ENCODE assay signal across 12 cellular contexts in genomic region chr2:1824202-1824905, GRCh38.
DNase-seq lines count a peak whose midpoint lies in the region; ATAC-seq, FAIRE-seq and TF ChIP-seq lines count a peak whose summit lies in the region.
"Had no signal": no experiment of that assay in that cellular context is flagged by ENCODE, and none has a peak within 500 bp of the region (broad histone marks: within the 10 kb centered on the region; RNA-seq: fewer than 3 reads in every experiment).

No MANE protein-coding gene starts in this region.

- H3K27me3 ChIP-seq in brain microvascular endothelial cell (replicated peaks): peaks cover 6% of the 10 kb centered on the region
- peaks cover 39% of the 10 kb centered on the region for H3K27me3 ChIP-seq in left ventricle myocardium inferior (ENCODE audit: low read depth)
- H3K27me3 ChIP-seq in Caco-2 (replicated peaks; ENCODE audit: control insufficient read depth, insufficient read depth, low read length): no peaks in the 10 kb centered on the region
- H3K27me3 ChIP-seq in small intestine (ENCODE audit: control insufficient read depth in 2 of 2, insufficient read depth in 2 of 2, low read length in 2 of 2): no peaks in the 10 kb centered on the region

- no TSS peak for BruUV-seq in Caco-2 (replicated peaks; lab: Mats Ljungman, UMichigan)

- H3K27ac Mint-ChIP-seq in Caco-2 (ENCODE audit: unreplicated experiment): no peak overlapping the region
- H3K27ac Mint-ChIP-seq in stimulated activated effector memory CD8-positive, alpha-beta T cell treated with anti-CD3 and anti-CD28 coated beads, Interleukin-12 subunit alpha, Interleukin-12 subunit beta, amount 100 ng/mL, for 72 hours: no peak overlapping the region
- H3K27ac Mint-ChIP-seq: activated naive CD8-positive, alpha-beta T cell had no signal

- FAIRE-seq in small intestine (lab: Jason Lieb, UNC): no peak

- H3K4me1 Mint-ChIP-seq in Caco-2 (ENCODE audit: low read depth, unreplicated experiment): no peaks in the 10 kb centered on the region
- H3K4me1 Mint-ChIP-seq in stimulated activated effector memory CD8-positive, alpha-beta T cell treated with anti-CD3 and anti-CD28 coated beads, Interleukin-12 subunit alpha, Interleukin-12 subunit beta, amount 100 ng/mL, for 72 hours: no peaks in the 10 kb centered on the region

- H3K4me1 ChIP-seq in left ventricle myocardium inferior (peaks cover 8% of the 10 kb centered on the region), Caco-2 (no peaks in the 10 kb centered on the region), small intestine (ENCODE audit: control insufficient read depth in 2 of 2, insufficient read depth in 1 of 2, low read depth in 1 of 2, low read length in 1 of 2) (no peaks in the 10 kb centered on the region)

- DNase-seq in ELF-1 (ENCODE audit: low read depth, low spot score) (peak; percentile 54), brain microvascular endothelial cell (peak; percentile 39), left ventricle myocardium inferior (no peak), retina (peak; percentile 5), Caco-2 (no peak), D341Med (ENCODE audit: low spot score) (no peak), small intestine (no peak)
- no peak for DNase-seq in stimulated activated effector memory CD8-positive, alpha-beta T cell treated with anti-CD3 and anti-CD28 coated beads, Interleukin-12 subunit alpha, Interleukin-12 subunit beta, amount 100 ng/mL, for 72 hours (ENCODE audit: low spot score in 2 of 2)
- DNase-seq: activated CD8-positive, alpha-beta memory T cell treated with anti-CD3 and anti-CD28 coated beads, Interleukin-2, amount 50 U/mL, for 4 hours; AML-193; DMS79 treated with DMSO at 0.1 percent for 48 hours had no signal

- POLR2A ChIA-PET in Caco-2 (lab: Charles Lee): no interaction called here

- H3K27ac ChIP-seq in brain microvascular endothelial cell (no peak overlapping the region), left ventricle myocardium inferior (replicated peaks) (peak overlapping the region; percentile 8), small intestine (ENCODE audit: low read depth in 1 of 2, low read length in 1 of 2) (no peak overlapping the region)

- H3K4me3 ChIP-seq in brain microvascular endothelial cell (ENCODE audit: low read depth, low read length): no peak overlapping the region
- no peak overlapping the region for H3K4me3 ChIP-seq in left ventricle myocardium inferior
- no peak overlapping the region for H3K4me3 ChIP-seq in Caco-2 (ENCODE audit: low read depth, low read length)
- no peak overlapping the region for H3K4me3 ChIP-seq in small intestine (ENCODE audit: low read depth in 1 of 2, low read length in 2 of 2)

- H3K9me3 ChIP-seq in left ventricle myocardium inferior (replicated peaks): no peaks in the 10 kb centered on the region
- H3K9me3 ChIP-seq in Caco-2: no peaks in the 10 kb centered on the region
- H3K9me3 ChIP-seq in small intestine (ENCODE audit: control insufficient read depth, low read depth): no peaks in the 10 kb centered on the region

- CTCF ChIA-PET in Caco-2 (lab: Charles Lee): no interaction called here

- H3K9me3 Mint-ChIP-seq in Caco-2 (ENCODE audit: unreplicated experiment): no peaks in the 10 kb centered on the region
- H3K9me3 Mint-ChIP-seq in stimulated activated effector memory CD8-positive, alpha-beta T cell treated with anti-CD3 and anti-CD28 coated beads, Interleukin-12 subunit alpha, Interleukin-12 subunit beta, amount 100 ng/mL, for 72 hours: no peaks in the 10 kb centered on the region

- WGBS in small intestine, 3 donors: 85 to 91% (median 90%) methylated on average over 24 of the region's 24 CpGs

- ATAC-seq in stimulated activated effector memory CD8-positive, alpha-beta T cell treated with anti-CD3 and anti-CD28 coated beads, Interleukin-12 subunit alpha, Interleukin-12 subunit beta, amount 100 ng/mL, for 72 hours: no peak

- no peak overlapping the region for H3K4me3 Mint-ChIP-seq in Caco-2 (ENCODE audit: unreplicated experiment)
- no peak overlapping the region for H3K4me3 Mint-ChIP-seq in stimulated activated effector memory CD8-positive, alpha-beta T cell treated with anti-CD3 and anti-CD28 coated beads, Interleukin-12 subunit alpha, Interleukin-12 subunit beta, amount 100 ng/mL, for 72 hours
- H3K4me3 Mint-ChIP-seq: activated naive CD8-positive, alpha-beta T cell had no signal

- TF ChIP-seq CTCF in brain microvascular endothelial cell (IDR thresholded peaks at IDR 0.05; ENCODE audit: low read depth, low read length, missing control alignments) (no peak), left ventricle myocardium inferior (IDR thresholded peaks at IDR 0.05; ENCODE audit: borderline replicate concordance) (no peak), Caco-2 (IDR thresholded peaks at IDR 0.05; ENCODE audit: insufficient read depth in 1 of 2, low read depth in 1 of 2, low read length in 1 of 2, severe bottlenecking in 1 of 2, unreplicated experiment in 1 of 2) (no peak)

- intact Hi-C loops in left ventricle myocardium inferior (cut with micrococcal nuclease) (no loop called here), Caco-2 (cut with micrococcal nuclease; ENCODE audit: unreplicated experiment) (no loop called here)

- in situ Hi-C loops in brain microvascular endothelial cell (cut with HindIII; ENCODE audit: low pct_ligation_motif_present, low sequenced_read_pairs): no loop called here

- peaks cover 22% of the 10 kb centered on the region for H3K27me3 Mint-ChIP-seq in Caco-2 (ENCODE audit: insufficient read depth, unreplicated experiment)

- H3K36me3 ChIP-seq in brain microvascular endothelial cell (replicated peaks): no peaks in the 10 kb centered on the region
- H3K36me3 ChIP-seq in left ventricle myocardium inferior: no peaks in the 10 kb centered on the region
- H3K36me3 ChIP-seq in Caco-2 (ENCODE audit: control insufficient read depth, insufficient read depth, low read length): no peaks in the 10 kb centered on the region
- H3K36me3 ChIP-seq in small intestine (ENCODE audit: control insufficient read depth in 2 of 2, insufficient read depth in 2 of 2, low read length in 2 of 2): no peaks in the 10 kb centered on the region

- no peaks in the 10 kb centered on the region for H3K36me3 Mint-ChIP-seq in Caco-2 (ENCODE audit: insufficient read depth, unreplicated experiment)
- no peaks in the 10 kb centered on the region for H3K36me3 Mint-ChIP-seq in stimulated activated effector memory CD8-positive, alpha-beta T cell treated with anti-CD3 and anti-CD28 coated beads, Interleukin-12 subunit alpha, Interleukin-12 subunit beta, amount 100 ng/mL, for 72 hours
- H3K36me3 Mint-ChIP-seq: activated naive CD8-positive, alpha-beta T cell had no signal

Comparison
In these comparisons a context has a peak if more than half of its experiments do, and no peak if none do; other contexts are left out.
1. DNase-seq: peak in ELF-1 (single experiment), brain microvascular endothelial cell (single experiment) and retina (single experiment); none in left ventricle myocardium inferior (single experiment), Caco-2 (0 of 2), D341Med (single experiment), small intestine (single experiment) and stimulated activated effector memory CD8-positive, alpha-beta T cell treated with anti-CD3 and anti-CD28 coated beads, Interleukin-12 subunit alpha, Interleukin-12 subunit beta, amount 100 ng/mL, for 72 hours (0 of 2).